In genomic region chr4:77819409-77819835, GRCh38 we compare ENCODE assay signal across 7 cellular contexts. TPM values are rescaled to one million over a fixed set of nuclear protein-coding genes. Genes with fewer than 3 reads are reported as not detected.
A peak's percentile ranks its signal among the peaks of the same experiment; 100 is the strongest.
DNase-seq lines count a peak whose midpoint lies in the region; ATAC-seq and TF ChIP-seq lines count a peak whose summit lies in the region.

No MANE protein-coding gene starts in this region.

- no peak for DNase-seq in epithelial cell of prostate (ENCODE audit: low read depth, low spot score)
- peak in 4 of 9 donors; percentile 85 to 92 (median 88) for DNase-seq in naive thymus-derived CD4-positive, alpha-beta T cell
- DNase-seq in vagina (ENCODE audit: extremely low spot score in 2 of 2), result no peak
- no peak for DNase-seq in medulla oblongata (ENCODE audit: extremely low spot score)

- peaks cover 22% of the 10 kb centered on the region for H3K36me3 Mint-ChIP-seq in T-helper 1 cell treated with Interleukin-12 subunit alpha and Interleukin-12 subunit beta and Interleukin-4 antibody, amounts not matched to agents 30 μg/mL and 1 μg/mL, for 36 hours (ENCODE audit: low read depth)
- H3K36me3 Mint-ChIP-seq in naive thymus-derived CD4-positive, alpha-beta T cell, result peaks cover 0 to 22% (median 8%) of the 10 kb centered on the region in 5 donors

- H3K27me3 Mint-ChIP-seq in T-helper 1 cell treated with Interleukin-12 subunit alpha and Interleukin-12 subunit beta and Interleukin-4 antibody, amounts not matched to agents 30 μg/mL and 1 μg/mL, for 36 hours (ENCODE audit: low read depth), result no peaks in the 10 kb centered on the region
- H3K27me3 Mint-ChIP-seq in naive thymus-derived CD4-positive, alpha-beta T cell, result peaks cover 0 to 2% (median 0%) of the 10 kb centered on the region in 5 donors

- peak overlapping the region; percentile 90 for H3K27ac ChIP-seq in epithelial cell of prostate
- H3K27ac ChIP-seq in naive thymus-derived CD4-positive, alpha-beta T cell (ENCODE audit: low read depth, low read length), result peak overlapping the region; percentile 100
- H3K27ac ChIP-seq in vagina, result peak overlapping the region; percentile 100

- no peaks in the 10 kb centered on the region for H3K27me3 ChIP-seq in naive thymus-derived CD4-positive, alpha-beta T cell (ENCODE audit: control insufficient read depth in 2 of 2, insufficient read depth in 2 of 2, low read length in 2 of 2)
- H3K27me3 ChIP-seq in vagina, result no peaks in the 10 kb centered on the region

- H3K4me1 ChIP-seq in naive thymus-derived CD4-positive, alpha-beta T cell (ENCODE audit: control insufficient read depth in 2 of 2, insufficient read depth in 2 of 2, low read length in 2 of 2), result peaks cover 43 to 44% of the 10 kb centered on the region in 2 donors
- peaks cover 49% of the 10 kb centered on the region for H3K4me1 ChIP-seq in vagina

- no peaks in the 10 kb centered on the region for H3K9me3 Mint-ChIP-seq in T-helper 1 cell treated with Interleukin-12 subunit alpha and Interleukin-12 subunit beta and Interleukin-4 antibody, amounts not matched to agents 30 μg/mL and 1 μg/mL, for 36 hours
- H3K9me3 Mint-ChIP-seq in naive thymus-derived CD4-positive, alpha-beta T cell, result peaks cover 0 to 11% (median 0%) of the 10 kb centered on the region in 11 donors

- ATAC-seq in GM18873 (IDR thresholded peaks at IDR 0.05; ENCODE audit: low FRiP score, unreplicated experiment) (peak; percentile 2), HG02759 (IDR thresholded peaks at IDR 0.05; ENCODE audit: unreplicated experiment) (peak; percentile 29)
- ATAC-seq in naive thymus-derived CD4-positive, alpha-beta T cell, result peak; percentile 59

- POLR2A ChIA-PET in naive thymus-derived CD4-positive, alpha-beta T cell (lab: Charles Lee), result interaction anchor here (0.7 to 6.4 kb wide), 18 partner anchors 9 to 664 kb away, joined by 3 to 531 read pairs (median 6); partner anchors contain the start of gene MRPL1

- no peaks in the 10 kb centered on the region for H3K9me3 ChIP-seq in naive thymus-derived CD4-positive, alpha-beta T cell (ENCODE audit: control insufficient read depth in 2 of 3, low read length in 3 of 3)
- no peaks in the 10 kb centered on the region for H3K9me3 ChIP-seq in vagina

- peak overlapping the region; percentile 98 for H3K27ac Mint-ChIP-seq in T-helper 1 cell treated with Interleukin-12 subunit alpha and Interleukin-12 subunit beta and Interleukin-4 antibody, amounts not matched to agents 30 μg/mL and 1 μg/mL, for 36 hours
- peak overlapping the region; percentile 95 to 100 (median 99) for H3K27ac Mint-ChIP-seq in naive thymus-derived CD4-positive, alpha-beta T cell

- intact Hi-C loops in naive thymus-derived CD4-positive, alpha-beta T cell (cut with micrococcal nuclease), result loop anchor here (2.0 to 5.0 kb wide), 3 partner anchors 19 to 742 kb away; partner anchors contain the start of gene CCNI (in 1 of the 2)
- intact Hi-C loops in vagina (cut with DNase I), result no loop called here

- no peak for TF ChIP-seq POLR2A in vagina (IDR thresholded peaks at IDR 0.05)

- H3K4me3 ChIP-seq in naive thymus-derived CD4-positive, alpha-beta T cell (ENCODE audit: low read length), result peak overlapping the region; percentile 93
- peak overlapping the region; percentile 65 to 83 for H3K4me3 ChIP-seq in vagina

- H3K4me1 Mint-ChIP-seq in T-helper 1 cell treated with Interleukin-12 subunit alpha and Interleukin-12 subunit beta and Interleukin-4 antibody, amounts not matched to agents 30 μg/mL and 1 μg/mL, for 36 hours (ENCODE audit: low read depth), result peaks cover 47% of the 10 kb centered on the region
- H3K4me1 Mint-ChIP-seq in naive thymus-derived CD4-positive, alpha-beta T cell, result peaks cover 39 to 70% (median 53%) of the 10 kb centered on the region in 7 donors

- TF ChIP-seq CTCF in vagina (IDR thresholded peaks at IDR 0.05), result no peak

- H3K36me3 ChIP-seq in naive thymus-derived CD4-positive, alpha-beta T cell (ENCODE audit: control insufficient read depth in 2 of 3, insufficient read depth in 3 of 3, low read length in 3 of 3), result peaks cover 0 to 11% (median 0%) of the 10 kb centered on the region in 3 experiments
- H3K36me3 ChIP-seq in vagina, result no peaks in the 10 kb centered on the region

- CTCF ChIA-PET in naive thymus-derived CD4-positive, alpha-beta T cell (lab: Charles Lee), result interaction anchor here (1.2 to 2.7 kb wide), 3 partner anchors 33 to 41 kb away, joined by 4 to 29 read pairs (median 5); partner anchors contain the start of gene MRPL1

- H3K4me3 Mint-ChIP-seq in T-helper 1 cell treated with Interleukin-12 subunit alpha and Interleukin-12 subunit beta and Interleukin-4 antibody, amounts not matched to agents 30 μg/mL and 1 μg/mL, for 36 hours, result peak overlapping the region; percentile 98
- H3K4me3 Mint-ChIP-seq in naive thymus-derived CD4-positive, alpha-beta T cell, result peak overlapping the region; percentile 95 to 100 (median 98)

RNA-seq across cellular contexts. Expression of gene CNOT6L, which starts 0.3 kb away (rescaled TPM):
- 100 to 1,000 TPM; 111 to 212 (median 143) TPM for total RNA-seq in naive thymus-derived CD4-positive, alpha-beta T cell
- 10 to 100 TPM; 50.5 to 52.3 TPM for polyA plus RNA-seq in naive thymus-derived CD4-positive, alpha-beta T cell
- 22.1 TPM for total RNA-seq in vagina

RNA-seq across cellular contexts. Expression of gene MRPL1, which starts 43.2 kb away (rescaled TPM):
- total RNA-seq in naive thymus-derived CD4-positive, alpha-beta T cell, result 10 to 100 TPM; 13.0 to 37.9 (median 17.8) TPM
- 10 to 100 TPM; 29.1 to 36.2 TPM for polyA plus RNA-seq in naive thymus-derived CD4-positive, alpha-beta T cell
- 20.1 TPM for total RNA-seq in vagina

Comparison
In these comparisons a context has a peak if more than half of its experiments do, and no peak if none do; other contexts are left out.
1. ATAC-seq: peak in every context shown above with its lines; median percentile 59 in naive thymus-derived CD4-positive, alpha-beta T cell; 29 in HG02759; 2 in GM18873.